In genomic region chr4:112279882-112280315, GRCh38 we compare ENCODE assay signal across 1 cellular context.
TF ChIP-seq lines count a peak whose summit lies in the region.

No MANE protein-coding gene starts in this region.

TF ChIP-seq in GM23338, 12 proteins besides CTCF, POLR2A, EP300 and RAD21 (continued from another document):
- TF ChIP-seq REST (IDR thresholded peaks at IDR 0.05; ENCODE audit: unreplicated experiment) (no peak), JUNB (IDR thresholded peaks at IDR 0.05; ENCODE audit: unreplicated experiment) (no peak), POLR2AphosphoS5 (IDR thresholded peaks at IDR 0.05; ENCODE audit: low read depth) (no peak), EZH2 (IDR thresholded peaks at IDR 0.05; ENCODE audit: low read depth, unreplicated experiment) (no peak), ZNF114 (CRISPR knock-in tag; IDR thresholded peaks at IDR 0.05) (no peak)
